1 cellular context compared by ENCODE assay signal in the genomic region with DNA sequence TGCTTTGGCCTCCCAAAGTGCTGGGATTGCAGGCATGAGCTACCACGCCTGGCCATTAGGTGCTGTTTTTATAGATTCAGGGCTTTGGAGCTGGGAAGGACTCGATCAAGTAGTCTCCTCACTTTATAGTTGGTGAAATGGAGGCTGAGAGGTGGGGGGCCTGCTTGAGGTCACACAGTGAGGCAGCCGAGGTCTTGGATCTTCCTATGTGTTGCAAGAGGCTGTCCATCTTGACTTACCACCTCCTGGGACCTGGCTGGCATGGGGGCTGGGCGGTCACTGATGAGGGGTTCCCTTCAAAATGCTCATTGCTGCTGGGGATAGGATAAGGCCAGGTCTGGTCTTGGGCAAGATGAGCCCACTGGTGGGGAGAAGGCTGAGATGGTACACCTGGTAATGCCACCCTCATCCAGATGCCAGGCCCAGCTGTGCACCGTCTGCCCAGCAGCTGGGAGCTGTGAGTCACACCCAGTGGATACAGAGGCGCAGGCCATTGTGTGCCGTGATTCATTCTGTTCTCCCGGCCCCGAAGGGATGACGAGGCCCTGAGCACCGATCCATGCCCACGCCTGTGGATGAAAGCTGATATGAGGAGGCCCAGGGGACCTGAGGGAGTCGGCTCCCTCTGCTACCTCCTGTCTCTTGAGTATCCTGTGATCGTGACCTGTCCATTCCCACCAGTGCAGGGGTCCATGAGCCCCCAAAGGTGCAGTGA.
A peak's percentile ranks its signal among the peaks of the same experiment; 100 is the strongest.
TF ChIP-seq lines count a peak whose summit lies in the region.

No MANE protein-coding gene starts in this region.

TF ChIP-seq in HEK293, 187 proteins besides CTCF, POLR2A, EP300 and RAD21 (continued from another document and continues in another):
- TF ChIP-seq, protein P1, sequence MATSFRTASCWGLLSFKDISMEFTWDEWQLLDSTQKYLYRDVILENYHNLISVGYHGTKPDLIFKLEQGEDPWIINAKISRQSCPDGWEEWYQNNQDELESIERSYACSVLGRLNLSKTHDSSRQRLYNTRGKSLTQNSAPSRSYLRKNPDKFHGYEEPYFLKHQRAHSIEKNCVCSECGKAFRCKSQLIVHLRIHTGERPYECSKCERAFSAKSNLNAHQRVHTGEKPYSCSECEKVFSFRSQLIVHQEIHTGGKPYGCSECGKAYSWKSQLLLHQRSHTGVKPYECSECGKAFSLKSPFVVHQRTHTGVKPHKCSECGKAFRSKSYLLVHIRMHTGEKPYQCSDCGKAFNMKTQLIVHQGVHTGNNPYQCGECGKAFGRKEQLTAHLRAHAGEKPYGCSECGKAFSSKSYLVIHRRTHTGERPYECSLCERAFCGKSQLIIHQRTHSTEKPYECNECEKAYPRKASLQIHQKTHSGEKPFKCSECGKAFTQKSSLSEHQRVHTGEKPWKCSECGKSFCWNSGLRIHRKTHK (tag by site-specific recombination; IDR thresholded peaks at IDR 0.05): no peak
- no peak for TF ChIP-seq TRIM28 (IDR thresholded peaks at IDR 0.05; ENCODE audit: borderline replicate concordance, low read length)
- TF ChIP-seq ZNF266 (tag by site-specific recombination; IDR thresholded peaks at IDR 0.05; ENCODE audit: low read depth): peak; percentile 60; the same call in 1 of the 2 replicates
- TF ChIP-seq ZNF211 (tag by site-specific recombination; IDR thresholded peaks at IDR 0.05; ENCODE audit: low read depth): no peak
- TF ChIP-seq ZNF629 (tag by site-specific recombination; IDR thresholded peaks at IDR 0.05): peak; percentile 73
- TF ChIP-seq BCL11B (tag by site-specific recombination; IDR thresholded peaks at IDR 0.05; ENCODE audit: low read depth): no peak
- peak; percentile 71; the same call in 1 of the 2 replicates for TF ChIP-seq ZNF423 (tag by site-specific recombination; IDR thresholded peaks at IDR 0.05)
- TF ChIP-seq, protein P2, sequence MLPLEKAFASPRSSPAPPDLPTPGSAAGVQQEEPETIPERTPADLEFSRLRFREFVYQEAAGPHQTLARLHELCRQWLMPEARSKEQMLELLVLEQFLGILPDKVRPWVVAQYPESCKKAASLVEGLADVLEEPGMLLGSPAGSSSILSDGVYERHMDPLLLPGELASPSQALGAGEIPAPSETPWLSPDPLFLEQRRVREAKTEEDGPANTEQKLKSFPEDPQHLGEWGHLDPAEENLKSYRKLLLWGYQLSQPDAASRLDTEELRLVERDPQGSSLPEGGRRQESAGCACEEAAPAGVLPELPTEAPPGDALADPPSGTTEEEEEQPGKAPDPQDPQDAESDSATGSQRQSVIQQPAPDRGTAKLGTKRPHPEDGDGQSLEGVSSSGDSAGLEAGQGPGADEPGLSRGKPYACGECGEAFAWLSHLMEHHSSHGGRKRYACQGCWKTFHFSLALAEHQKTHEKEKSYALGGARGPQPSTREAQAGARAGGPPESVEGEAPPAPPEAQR (tag by site-specific recombination; IDR thresholded peaks at IDR 0.05): no peak
- TF ChIP-seq ZNF664 (tag by site-specific recombination; IDR thresholded peaks at IDR 0.05): no peak
- TF ChIP-seq ZEB2 (tag by site-specific recombination; IDR thresholded peaks at IDR 0.05): peak; percentile 92
- TF ChIP-seq KLF9 (tag by site-specific recombination; IDR thresholded peaks at IDR 0.05; ENCODE audit: low read depth): no peak
- no peak for TF ChIP-seq ZNF830 (tag by site-specific recombination; IDR thresholded peaks at IDR 0.05; ENCODE audit: low read depth)
- TF ChIP-seq OSR2 (tag by site-specific recombination; IDR thresholded peaks at IDR 0.05): peak; percentile 81
- peak; percentile 89 for TF ChIP-seq GFI1B (tag by site-specific recombination; IDR thresholded peaks at IDR 0.05)
- TF ChIP-seq GLIS2 (tag by site-specific recombination; IDR thresholded peaks at IDR 0.05): peak; percentile 62; the same call in 1 of the 2 replicates
- TF ChIP-seq ZNF132 (tag by site-specific recombination; IDR thresholded peaks at IDR 0.05; ENCODE audit: borderline replicate concordance): no peak
- peak; percentile 30; the same call in 1 of the 2 replicates for TF ChIP-seq ZBTB48 (tag by site-specific recombination; IDR thresholded peaks at IDR 0.05)
- peak; percentile 48; the same call in 1 of the 2 replicates for TF ChIP-seq ZNF366 (tag by site-specific recombination; conservative IDR thresholded peaks at IDR 0.05)
- TF ChIP-seq, protein P3, sequence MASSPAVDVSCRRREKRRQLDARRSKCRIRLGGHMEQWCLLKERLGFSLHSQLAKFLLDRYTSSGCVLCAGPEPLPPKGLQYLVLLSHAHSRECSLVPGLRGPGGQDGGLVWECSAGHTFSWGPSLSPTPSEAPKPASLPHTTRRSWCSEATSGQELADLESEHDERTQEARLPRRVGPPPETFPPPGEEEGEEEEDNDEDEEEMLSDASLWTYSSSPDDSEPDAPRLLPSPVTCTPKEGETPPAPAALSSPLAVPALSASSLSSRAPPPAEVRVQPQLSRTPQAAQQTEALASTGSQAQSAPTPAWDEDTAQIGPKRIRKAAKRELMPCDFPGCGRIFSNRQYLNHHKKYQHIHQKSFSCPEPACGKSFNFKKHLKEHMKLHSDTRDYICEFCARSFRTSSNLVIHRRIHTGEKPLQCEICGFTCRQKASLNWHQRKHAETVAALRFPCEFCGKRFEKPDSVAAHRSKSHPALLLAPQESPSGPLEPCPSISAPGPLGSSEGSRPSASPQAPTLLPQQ (tag by site-specific recombination; IDR thresholded peaks at IDR 0.05): 0 out of 2 replicates have a peak, but pooled peaks have one; percentile 16
- no peak for TF ChIP-seq ZNF157 (tag by site-specific recombination; IDR thresholded peaks at IDR 0.05)
- TF ChIP-seq BCL11A (tag by site-specific recombination; IDR thresholded peaks at IDR 0.05; ENCODE audit: low read depth): peak; percentile 41; the same call in 1 of the 2 replicates
- no peak for TF ChIP-seq ZNF146 (tag by site-specific recombination; IDR thresholded peaks at IDR 0.05)
- TF ChIP-seq ZBTB21 (tag by site-specific recombination; IDR thresholded peaks at IDR 0.05): no peak
- TF ChIP-seq ZNF184 (tag by site-specific recombination; IDR thresholded peaks at IDR 0.05): peak; percentile 17; the same call in 1 of the 2 replicates
- TF ChIP-seq ZNF433 (tag by site-specific recombination; IDR thresholded peaks at IDR 0.05; ENCODE audit: low read depth): no peak
- TF ChIP-seq ZSCAN23 (tag by site-specific recombination; IDR thresholded peaks at IDR 0.05): no peak
- TF ChIP-seq ZIC2 (tag by site-specific recombination; IDR thresholded peaks at IDR 0.05): peak; percentile 82
- TF ChIP-seq, protein P4, sequence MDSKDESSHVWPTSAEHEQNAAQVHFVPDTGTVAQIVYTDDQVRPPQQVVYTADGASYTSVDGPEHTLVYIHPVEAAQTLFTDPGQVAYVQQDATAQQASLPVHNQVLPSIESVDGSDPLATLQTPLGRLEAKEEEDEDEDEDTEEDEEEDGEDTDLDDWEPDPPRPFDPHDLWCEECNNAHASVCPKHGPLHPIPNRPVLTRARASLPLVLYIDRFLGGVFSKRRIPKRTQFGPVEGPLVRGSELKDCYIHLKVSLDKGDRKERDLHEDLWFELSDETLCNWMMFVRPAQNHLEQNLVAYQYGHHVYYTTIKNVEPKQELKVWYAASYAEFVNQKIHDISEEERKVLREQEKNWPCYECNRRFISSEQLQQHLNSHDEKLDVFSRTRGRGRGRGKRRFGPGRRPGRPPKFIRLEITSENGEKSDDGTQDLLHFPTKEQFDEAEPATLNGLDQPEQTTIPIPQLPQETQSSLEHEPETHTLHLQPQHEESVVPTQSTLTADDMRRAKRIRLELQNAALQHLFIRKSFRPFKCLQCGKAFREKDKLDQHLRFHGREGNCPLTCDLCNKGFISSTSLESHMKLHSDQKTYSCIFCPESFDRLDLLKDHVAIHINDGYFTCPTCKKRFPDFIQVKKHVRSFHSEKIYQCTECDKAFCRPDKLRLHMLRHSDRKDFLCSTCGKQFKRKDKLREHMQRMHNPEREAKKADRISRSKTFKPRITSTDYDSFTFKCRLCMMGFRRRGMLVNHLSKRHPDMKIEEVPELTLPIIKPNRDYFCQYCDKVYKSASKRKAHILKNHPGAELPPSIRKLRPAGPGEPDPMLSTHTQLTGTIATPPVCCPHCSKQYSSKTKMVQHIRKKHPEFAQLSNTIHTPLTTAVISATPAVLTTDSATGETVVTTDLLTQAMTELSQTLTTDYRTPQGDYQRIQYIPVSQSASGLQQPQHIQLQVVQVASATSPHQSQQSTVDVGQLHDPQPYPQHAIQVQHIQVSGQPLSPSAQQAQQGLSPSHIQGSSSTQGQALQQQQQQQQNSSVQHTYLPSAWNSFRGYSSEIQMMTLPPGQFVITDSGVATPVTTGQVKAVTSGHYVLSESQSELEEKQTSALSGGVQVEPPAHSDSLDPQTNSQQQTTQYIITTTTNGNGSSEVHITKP (tag by site-specific recombination; IDR thresholded peaks at IDR 0.05): peak; percentile 57
- TF ChIP-seq ZNF24 (tag by site-specific recombination; IDR thresholded peaks at IDR 0.05): no peak
- no peak for TF ChIP-seq ZNF324 (tag by site-specific recombination; IDR thresholded peaks at IDR 0.05)
- TF ChIP-seq PRDM1 (tag by site-specific recombination; IDR thresholded peaks at IDR 0.05): no peak
- peak; percentile 71; the same call in 1 of the 2 replicates for TF ChIP-seq ZNF600 (tag by site-specific recombination; IDR thresholded peaks at IDR 0.05)
- TF ChIP-seq IKZF3 (tag by site-specific recombination; IDR thresholded peaks at IDR 0.05): peak; percentile 74
- TF ChIP-seq ZNF174 (tag by site-specific recombination; IDR thresholded peaks at IDR 0.05): no peak
- no peak for TF ChIP-seq ZNF558 (tag by site-specific recombination; IDR thresholded peaks at IDR 0.05)
- TF ChIP-seq, protein P5, sequence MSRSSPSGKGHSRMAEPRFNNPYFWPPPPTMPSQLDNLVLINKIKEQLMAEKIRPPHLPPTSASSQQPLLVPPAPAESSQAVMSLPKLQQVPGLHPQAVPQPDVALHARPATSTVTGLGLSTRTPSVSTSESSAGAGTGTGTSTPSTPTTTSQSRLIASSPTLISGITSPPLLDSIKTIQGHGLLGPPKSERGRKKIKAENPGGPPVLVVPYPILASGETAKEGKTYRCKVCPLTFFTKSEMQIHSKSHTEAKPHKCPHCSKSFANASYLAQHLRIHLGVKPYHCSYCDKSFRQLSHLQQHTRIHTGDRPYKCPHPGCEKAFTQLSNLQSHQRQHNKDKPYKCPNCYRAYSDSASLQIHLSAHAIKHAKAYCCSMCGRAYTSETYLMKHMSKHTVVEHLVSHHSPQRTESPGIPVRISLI (tag by site-specific recombination; IDR thresholded peaks at IDR 0.05): no peak
- TF ChIP-seq ZNF623 (tag by site-specific recombination; IDR thresholded peaks at IDR 0.05): no peak
- TF ChIP-seq, protein P6, sequence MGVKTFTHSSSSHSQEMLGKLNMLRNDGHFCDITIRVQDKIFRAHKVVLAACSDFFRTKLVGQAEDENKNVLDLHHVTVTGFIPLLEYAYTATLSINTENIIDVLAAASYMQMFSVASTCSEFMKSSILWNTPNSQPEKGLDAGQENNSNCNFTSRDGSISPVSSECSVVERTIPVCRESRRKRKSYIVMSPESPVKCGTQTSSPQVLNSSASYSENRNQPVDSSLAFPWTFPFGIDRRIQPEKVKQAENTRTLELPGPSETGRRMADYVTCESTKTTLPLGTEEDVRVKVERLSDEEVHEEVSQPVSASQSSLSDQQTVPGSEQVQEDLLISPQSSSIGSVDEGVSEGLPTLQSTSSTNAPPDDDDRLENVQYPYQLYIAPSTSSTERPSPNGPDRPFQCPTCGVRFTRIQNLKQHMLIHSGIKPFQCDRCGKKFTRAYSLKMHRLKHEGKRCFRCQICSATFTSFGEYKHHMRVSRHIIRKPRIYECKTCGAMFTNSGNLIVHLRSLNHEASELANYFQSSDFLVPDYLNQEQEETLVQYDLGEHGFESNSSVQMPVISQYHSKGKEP (tag by site-specific recombination; IDR thresholded peaks at IDR 0.05): no peak
- no peak for TF ChIP-seq ZNF350 (tag by site-specific recombination; IDR thresholded peaks at IDR 0.05)
- peak; percentile 37; the same call in 1 of the 2 replicates for TF ChIP-seq ZNF335 (tag by site-specific recombination; conservative IDR thresholded peaks at IDR 0.05)
- TF ChIP-seq, protein P7, sequence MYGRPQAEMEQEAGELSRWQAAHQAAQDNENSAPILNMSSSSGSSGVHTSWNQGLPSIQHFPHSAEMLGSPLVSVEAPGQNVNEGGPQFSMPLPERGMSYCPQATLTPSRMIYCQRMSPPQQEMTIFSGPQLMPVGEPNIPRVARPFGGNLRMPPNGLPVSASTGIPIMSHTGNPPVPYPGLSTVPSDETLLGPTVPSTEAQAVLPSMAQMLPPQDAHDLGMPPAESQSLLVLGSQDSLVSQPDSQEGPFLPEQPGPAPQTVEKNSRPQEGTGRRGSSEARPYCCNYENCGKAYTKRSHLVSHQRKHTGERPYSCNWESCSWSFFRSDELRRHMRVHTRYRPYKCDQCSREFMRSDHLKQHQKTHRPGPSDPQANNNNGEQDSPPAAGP (tag by site-specific recombination; IDR thresholded peaks at IDR 0.05): peak; percentile 85
- no peak for TF ChIP-seq ZNF48 (tag by site-specific recombination; IDR thresholded peaks at IDR 0.05)
- TF ChIP-seq ZBTB8A (tag by site-specific recombination; IDR thresholded peaks at IDR 0.05): no peak
- peak; percentile 77 for TF ChIP-seq EGR2 (tag by site-specific recombination; IDR thresholded peaks at IDR 0.05; ENCODE audit: low read depth)
- TF ChIP-seq ZNF16 (tag by site-specific recombination; IDR thresholded peaks at IDR 0.05; ENCODE audit: low read depth): no peak
- no peak for TF ChIP-seq ZNF2 (tag by site-specific recombination; IDR thresholded peaks at IDR 0.05)
- no peak for TF ChIP-seq ZNF341 (tag by site-specific recombination; IDR thresholded peaks at IDR 0.05; ENCODE audit: low read depth)
- no peak for TF ChIP-seq ZNF514 (tag by site-specific recombination; IDR thresholded peaks at IDR 0.05)
- no peak for TF ChIP-seq KLF7 (tag by site-specific recombination; IDR thresholded peaks at IDR 0.05; ENCODE audit: borderline replicate concordance)
- TF ChIP-seq, protein P8, sequence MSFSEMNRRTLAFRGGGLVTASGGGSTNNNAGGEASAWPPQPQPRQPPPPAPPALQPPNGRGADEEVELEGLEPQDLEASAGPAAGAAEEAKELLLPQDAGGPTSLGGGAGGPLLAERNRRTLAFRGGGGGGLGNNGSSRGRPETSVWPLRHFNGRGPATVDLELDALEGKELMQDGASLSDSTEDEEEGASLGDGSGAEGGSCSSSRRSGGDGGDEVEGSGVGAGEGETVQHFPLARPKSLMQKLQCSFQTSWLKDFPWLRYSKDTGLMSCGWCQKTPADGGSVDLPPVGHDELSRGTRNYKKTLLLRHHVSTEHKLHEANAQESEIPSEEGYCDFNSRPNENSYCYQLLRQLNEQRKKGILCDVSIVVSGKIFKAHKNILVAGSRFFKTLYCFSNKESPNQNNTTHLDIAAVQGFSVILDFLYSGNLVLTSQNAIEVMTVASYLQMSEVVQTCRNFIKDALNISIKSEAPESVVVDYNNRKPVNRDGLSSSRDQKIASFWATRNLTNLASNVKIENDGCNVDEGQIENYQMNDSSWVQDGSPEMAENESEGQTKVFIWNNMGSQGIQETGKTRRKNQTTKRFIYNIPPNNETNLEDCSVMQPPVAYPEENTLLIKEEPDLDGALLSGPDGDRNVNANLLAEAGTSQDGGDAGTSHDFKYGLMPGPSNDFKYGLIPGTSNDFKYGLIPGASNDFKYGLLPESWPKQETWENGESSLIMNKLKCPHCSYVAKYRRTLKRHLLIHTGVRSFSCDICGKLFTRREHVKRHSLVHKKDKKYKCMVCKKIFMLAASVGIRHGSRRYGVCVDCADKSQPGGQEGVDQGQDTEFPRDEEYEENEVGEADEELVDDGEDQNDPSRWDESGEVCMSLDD (tag by site-specific recombination; IDR thresholded peaks at IDR 0.05): 0 out of 2 replicates have a peak, but pooled peaks have one; percentile 49
- TF ChIP-seq KLF8 (tag by site-specific recombination; IDR thresholded peaks at IDR 0.05): no peak
